ENCODE assay signal across 8 cellular contexts in genomic region chr11:536841-537621, GRCh38. TPM values are rescaled to one million over a fixed set of nuclear protein-coding genes. Genes with fewer than 3 reads are reported as not detected.
DNase-seq lines count a peak whose midpoint lies in the region; ATAC-seq and TF ChIP-seq lines count a peak whose summit lies in the region.

A gene with protein sequence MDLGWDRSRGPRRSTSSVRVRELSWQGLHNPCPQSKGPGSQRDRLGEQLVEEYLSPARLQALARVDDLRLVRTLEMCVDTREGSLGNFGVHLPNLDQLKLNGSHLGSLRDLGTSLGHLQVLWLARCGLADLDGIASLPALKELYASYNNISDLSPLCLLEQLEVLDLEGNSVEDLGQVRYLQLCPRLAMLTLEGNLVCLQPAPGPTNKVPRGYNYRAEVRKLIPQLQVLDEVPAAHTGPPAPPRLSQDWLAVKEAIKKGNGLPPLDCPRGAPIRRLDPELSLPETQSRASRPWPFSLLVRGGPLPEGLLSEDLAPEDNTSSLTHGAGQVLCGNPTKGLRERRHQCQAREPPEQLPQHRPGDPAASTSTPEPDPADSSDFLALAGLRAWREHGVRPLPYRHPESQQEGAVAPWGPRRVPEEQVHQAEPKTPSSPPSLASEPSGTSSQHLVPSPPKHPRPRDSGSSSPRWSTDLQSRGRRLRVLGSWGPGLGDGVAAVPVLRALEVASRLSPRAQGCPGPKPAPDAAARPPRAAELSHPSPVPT (plus strand): TSS chr11:537527. CDS start chr11:540685, 3,158 bp downstream.

- no peaks in the 10 kb centered on the region for H3K9me3 Mint-ChIP-seq in CD8-positive, alpha-beta T cell

- no peak for TF ChIP-seq CTCF in CD8-positive, alpha-beta T cell (IDR thresholded peaks at IDR 0.05)
- TF ChIP-seq CTCF in fibroblast of the aortic adventitia (IDR thresholded peaks at IDR 0.05; ENCODE audit: insufficient read depth, low read length) (no peak), testis (IDR thresholded peaks at IDR 0.05) (no peak)

- ATAC-seq in CD8-positive, alpha-beta T cell = peak; percentile 37
- ATAC-seq in GM19455 (IDR thresholded peaks at IDR 0.05; ENCODE audit: unreplicated experiment) = peak; percentile 50

- peak within 1 kb of the TSS; percentile 52 for H3K4me3 ChIP-seq in CD8-positive, alpha-beta T cell (ENCODE audit: low read depth, low read length)
- H3K4me3 ChIP-seq in fibroblast of the aortic adventitia (ENCODE audit: low read depth, low read length) (peak within 1 kb of the TSS; percentile 25), testis (peak within 1 kb of the TSS; percentile 60 to 67)

- peak within 1 kb of the TSS; percentile 93 for H3K4me3 Mint-ChIP-seq in CD8-positive, alpha-beta T cell

- no peaks in the 10 kb centered on the region for H3K27me3 ChIP-seq in CD8-positive, alpha-beta T cell (ENCODE audit: insufficient read depth, low read length)
- no peaks in the 10 kb centered on the region for H3K27me3 ChIP-seq in testis

- intact Hi-C loops in CD8-positive, alpha-beta T cell (cut with DNase I, micrococcal nuclease) = loop anchor here (1.0 to 5.0 kb wide), 7 partner anchors 18 to 375 kb away; partner anchors contain the start of genes DEAF1 (in 2 of the 2), TMEM80 (in 2 of the 2), BET1L (in 1 of the 2) and CHID1 (in 1 of the 2)
- intact Hi-C loops in testis (cut with DNase I; ENCODE audit: low total_unique reads) = no loop called here

- peaks cover 4% of the 10 kb centered on the region for H3K36me3 ChIP-seq in CD8-positive, alpha-beta T cell (ENCODE audit: insufficient read depth, low read length)
- no peaks in the 10 kb centered on the region for H3K36me3 ChIP-seq in testis (ENCODE audit: low read depth, missing control alignments)

- H3K36me3 Mint-ChIP-seq in CD8-positive, alpha-beta T cell = peaks cover 8% of the 10 kb centered on the region

- peaks cover 24% of the 10 kb centered on the region for H3K4me1 Mint-ChIP-seq in CD8-positive, alpha-beta T cell (ENCODE audit: low read depth)

- TF ChIP-seq POLR2A in testis (IDR thresholded peaks at IDR 0.05) = no peak

- H3K27me3 Mint-ChIP-seq in CD8-positive, alpha-beta T cell (ENCODE audit: low read depth) = no peaks in the 10 kb centered on the region

- 3% methylated on average over 86 of the region's 93 CpGs; no CpG with 5 or more reads in 1 of the 2 donors for WGBS in testis, 2 donors

- H3K27ac Mint-ChIP-seq in CD8-positive, alpha-beta T cell = peak within 1 kb of the TSS; percentile 95

- CTCF ChIA-PET in CD8-positive, alpha-beta T cell (lab: Charles Lee) = interaction anchor here (0.7 kb wide), 1 partner anchor 191 kb away, joined by 3 read pairs; no protein-coding TSS in a partner anchor

- POLR2A ChIA-PET in CD8-positive, alpha-beta T cell (lab: Charles Lee) = interaction anchor here (0.6 to 2.8 kb wide), 9 partner anchors 15 to 283 kb away, joined by 3 to 16 read pairs (median 4); partner anchors contain the start of genes PHRF1, PNPLA2 and RNH1

- H3K4me1 ChIP-seq in CD8-positive, alpha-beta T cell (ENCODE audit: insufficient read depth, low read length) = peaks cover 28% of the 10 kb centered on the region
- H3K4me1 ChIP-seq in testis = peaks cover 27% of the 10 kb centered on the region

- H3K27ac ChIP-seq in CD8-positive, alpha-beta T cell (ENCODE audit: low read depth, low read length) = peak within 1 kb of the TSS; percentile 73
- no peak within 1 kb of the TSS for H3K27ac ChIP-seq in testis

- peak; percentile 87 to 98 (median 89) for DNase-seq in CD8-positive, alpha-beta T cell
- DNase-seq in HT-29 (ENCODE audit: low spot score) (peak; percentile 96), OCI-M2 (lab: John Stamatoyannopoulos, UW; ENCODE audit: unreplicated experiment) (peak; percentile 45), fibroblast of the aortic adventitia (ENCODE audit: low read depth) (peak; percentile 38), non-pigmented ciliary epithelial cell (ENCODE audit: low read depth) (peak; percentile 13), testis (peak; percentile 92)
- DNase-seq in activated T-helper 1 cell treated with anti-CD3 and anti-CD28 coated beads, Interleukin-2, amount 50 U/mL, for 16 hours (ENCODE audit: low read depth in 1 of 2, low spot score in 1 of 2) = peak; percentile 73 to 88

- no peaks in the 10 kb centered on the region for H3K9me3 ChIP-seq in CD8-positive, alpha-beta T cell (ENCODE audit: low read length)
- no peaks in the 10 kb centered on the region for H3K9me3 ChIP-seq in testis

RNA-seq across cellular contexts. Expression of the gene that starts here (rescaled TPM):
- total RNA-seq in CD8-positive, alpha-beta T cell = 1 to 10 TPM; 3.2 TPM
- 8.1 and 10.0 TPM in 2 replicates for total RNA-seq in HT-29 (2014; rRNA removed; shearing (Covaris generic))
- total RNA-seq in fibroblast of the aortic adventitia (ENCODE audit: low replicate concordance) = 0.45 and 1.2 TPM in 2 replicates
- 10 to 100 TPM; 11.6 to 22.2 TPM for total RNA-seq in testis
- polyA plus RNA-seq in testis (ENCODE audit: insufficient read depth, low read depth, low replicate concordance) = 23.5 TPM

Comparison
In these comparisons a context has a peak if more than half of its experiments do, and no peak if none do; other contexts are left out.
1. DNase-seq: peak in every context shown above with its lines; median percentile 96 in HT-29; 92 in testis; 89 in CD8-positive, alpha-beta T cell; 80 in activated T-helper 1 cell treated with anti-CD3 and anti-CD28 coated beads, Interleukin-2, amount 50 U/mL, for 16 hours; 45 in OCI-M2; 38 in fibroblast of the aortic adventitia; 13 in non-pigmented ciliary epithelial cell.